22 cellular contexts compared by ENCODE assay signal in genomic region chr5:67536892-67537291, GRCh38.
DNase-seq lines count a peak whose midpoint lies in the region; ATAC-seq, FAIRE-seq and TF ChIP-seq lines count a peak whose summit lies in the region.
"Had no signal": no experiment of that assay in that cellular context is flagged by ENCODE, and none has a peak within 500 bp of the region (broad histone marks: within the 10 kb centered on the region; RNA-seq: fewer than 3 reads in every experiment).

No MANE protein-coding gene starts in this region.

- no peaks in the 10 kb centered on the region for H3K9me2 ChIP-seq in PC-3 (replicated peaks; ENCODE audit: low read length)

- intact Hi-C loops in HepG2 (cut with micrococcal nuclease; ENCODE audit: unreplicated experiment) (no loop called here), sigmoid colon (cut with DNase I) (loop anchor here (5.0 to 10.0 kb wide), 4 partner anchors 105 to 718 kb away; no protein-coding TSS in a partner anchor), PC-3 (cut with micrococcal nuclease) (no loop called here)

- H3K4me1 ChIP-seq in HepG2 (ENCODE audit: insufficient read depth, low read length) (0 out of 2 replicates have a peak, but pooled peaks cover 5% of the 10 kb centered on the region), sigmoid colon (peaks cover 0 to 39% (median 31%) of the 10 kb centered on the region in 4 donors), PC-3 (ENCODE audit: insufficient read depth, low read length) (no peaks in the 10 kb centered on the region)

- H3K36me3 ChIP-seq in HepG2 (replicated peaks in 1 of 2; ENCODE audit: control insufficient read depth in 1 of 2, insufficient read depth in 2 of 2, low read length in 2 of 2) = no peaks in the 10 kb centered on the region
- H3K36me3 ChIP-seq in sigmoid colon = no peaks in the 10 kb centered on the region
- no peaks in the 10 kb centered on the region for H3K36me3 ChIP-seq in PC-3 (ENCODE audit: low read depth, low read length)
- H3K36me3 ChIP-seq: pancreas had no signal

- TF ChIP-seq CTCF in coronary artery (IDR thresholded peaks at IDR 0.05) = no peak
- no peak for TF ChIP-seq CTCF in HepG2 (CRISPR knock-in tag; IDR thresholded peaks at IDR 0.05)
- TF ChIP-seq CTCF in sigmoid colon (IDR thresholded peaks at IDR 0.05) = no peak
- no peak for TF ChIP-seq CTCF in PC-3 (conservative IDR thresholded peaks at IDR 0.05; ENCODE audit: low read depth, low read length)

- H3K27ac Mint-ChIP-seq in T-cell = peak overlapping the region in 1 of 2 donors; percentile 20
- H3K27ac Mint-ChIP-seq: activated naive CD8-positive, alpha-beta T cell; activated T-cell treated with anti-CD3 and anti-CD28 coated beads, Interleukin-2, amount 50 U/mL, for 24 hours; brain; stimulated activated naive CD8-positive, alpha-beta T cell treated with anti-CD3 and anti-CD28 coated beads, Interleukin-15, amount 100 ng/mL, for 72 hours had no signal

- no peak for FAIRE-seq in HepG2 (lab: Jason Lieb, UNC)
- FAIRE-seq: G401.6, pancreas had no signal

- no peaks in the 10 kb centered on the region for H3K36me3 Mint-ChIP-seq in T-cell
- H3K36me3 Mint-ChIP-seq: activated naive CD8-positive, alpha-beta T cell; brain had no signal

- H2AFZ ChIP-seq in HepG2 (ENCODE audit: low read length) = no peak overlapping the region
- H2AFZ ChIP-seq in PC-3 (ENCODE audit: low read length) = no peak overlapping the region

- H3K4me3 Mint-ChIP-seq in T-cell = no peak overlapping the region
- H3K4me3 Mint-ChIP-seq: activated naive CD8-positive, alpha-beta T cell; activated T-cell treated with anti-CD3 and anti-CD28 coated beads, Interleukin-2, amount 50 U/mL, for 24 hours; stimulated activated naive CD8-positive, alpha-beta T cell treated with anti-CD3 and anti-CD28 coated beads, Interleukin-15, amount 100 ng/mL, for 72 hours had no signal

- no peaks in the 10 kb centered on the region for H3K9me3 Mint-ChIP-seq in T-cell
- H3K9me3 Mint-ChIP-seq: activated T-cell treated with anti-CD3 and anti-CD28 coated beads, Interleukin-2, amount 50 U/mL, for 24 hours; brain; stimulated activated naive CD8-positive, alpha-beta T cell treated with anti-CD3 and anti-CD28 coated beads, Interleukin-15, amount 100 ng/mL, for 72 hours had no signal

- 17% methylated on average over 3 of the region's 3 CpGs for WGBS in HepG2 (ENCODE audit: low lambda C conversion rate)
- 75% methylated on average over 3 of the region's 3 CpGs for WGBS in sigmoid colon, 2 donors

- no peaks in the 10 kb centered on the region for H3F3A ChIP-seq in PC-3 (ENCODE audit: low read length, unreplicated experiment)

- TF ChIP-seq RAD21 in HepG2 (CRISPR knock-in tag; IDR thresholded peaks at IDR 0.05) = no peak

- no peaks in the 10 kb centered on the region for H4K20me1 ChIP-seq in HepG2 (ENCODE audit: insufficient read depth, low read length)
- H4K20me1 ChIP-seq in PC-3 (ENCODE audit: low read length) = no peaks in the 10 kb centered on the region

- peak; percentile 4 for DNase-seq in EH (ENCODE audit: low read depth)
- DNase-seq in coronary artery (ENCODE audit: low spot score) = no peak
- DNase-seq in HepG2 (ENCODE audit: low spot score) = no peak
- DNase-seq in sigmoid colon = no peak
- no peak for DNase-seq in T-cell
- no peak for DNase-seq in caudate nucleus (lab: John Stamatoyannopoulos, UW)
- DNase-seq in PC-3 = no peak
- no peak for DNase-seq in stimulated activated CD4-positive, alpha-beta T cell treated with anti-CD3 and anti-CD28 coated beads, Interleukin-4, amount 100 ng/mL, for 1 hour
- DNase-seq: activated CD4-positive, alpha-beta T cell treated with anti-CD3 and anti-CD28 coated beads, Interleukin-2, amount 50 U/mL, for 48 hours; activated T-cell treated with anti-CD3 and anti-CD28 coated beads, Interleukin-2, amount 50 U/mL, for 24 hours; COR-L47; dorsolateral prefrontal cortex; Karpas-422; kidney glomerular epithelial cell; NCI-H1436; NCI-H226; pancreas; stimulated activated naive CD8-positive, alpha-beta T cell treated with anti-CD3 and anti-CD28 coated beads, Interleukin-15, amount 100 ng/mL, for 72 hours had no signal

- TF ChIP-seq POLR2A in HepG2 (IDR thresholded peaks at IDR 0.05; ENCODE audit: insufficient read depth in 1 of 2, low read depth in 2 of 2, low read length in 2 of 2) (no peak), sigmoid colon (IDR thresholded peaks at IDR 0.05) (no peak)

- POLR2A ChIA-PET in HepG2 (lab: Yijun Ruan, JAX) (interaction anchor here (0.9 kb wide), 1 partner anchor 70 kb away, joined by 3 read pairs; no protein-coding TSS in a partner anchor), T-cell (lab: Charles Lee) (no interaction called here), PC-3 (lab: Charles Lee; ENCODE audit: unreplicated experiment) (no interaction called here)

- CTCF ChIA-PET in HepG2 (lab: Yijun Ruan, JAX; ENCODE audit: low intra/inter-chr PET ratio, low total read pairs) = no interaction called here
- CTCF ChIA-PET in T-cell (lab: Charles Lee) = no interaction called here
- CTCF ChIA-PET in PC-3 (lab: Charles Lee) = no interaction called here

- H3K27me3 ChIP-seq in HepG2 (ENCODE audit: control insufficient read depth in 1 of 2, insufficient read depth in 2 of 2, low read length in 2 of 2) = no peaks in the 10 kb centered on the region
- no peaks in the 10 kb centered on the region for H3K27me3 ChIP-seq in sigmoid colon
- 0 out of 2 replicates have a peak, but pooled peaks cover 3% of the 10 kb centered on the region for H3K27me3 ChIP-seq in PC-3 (ENCODE audit: low read length)
- H3K27me3 ChIP-seq: dorsolateral prefrontal cortex, pancreas had no signal

- in situ Hi-C loops in HepG2 (cut with HindIII; ENCODE audit: extremely low pct_ligation_motif_present, low pct_unique_long_range_greater_than_20kb) = no loop called here

- no peak overlapping the region for H3K9ac ChIP-seq in HepG2 (ENCODE audit: insufficient read depth, low read depth, low read length)
- H3K9ac ChIP-seq in PC-3 (ENCODE audit: low read length) = no peak overlapping the region

- no peak for ATAC-seq in HepG2
- ATAC-seq in T-cell (replicated peaks in 1 of 4) = no peak
- no peak for ATAC-seq in PC-3
- ATAC-seq: esophagus mucosa; pancreas; stimulated activated naive CD8-positive, alpha-beta T cell treated with anti-CD3 and anti-CD28 coated beads, Interleukin-15, amount 100 ng/mL, for 72 hours had no signal

- H3K4me2 ChIP-seq in HepG2 (ENCODE audit: low read depth, low read length) (no peak overlapping the region), PC-3 (ENCODE audit: low read length) (no peak overlapping the region)

- H3K27ac ChIP-seq in coronary artery (no peak overlapping the region), HepG2 (ENCODE audit: extremely low read length, insufficient read depth, low read length) (no peak overlapping the region), sigmoid colon (peak overlapping the region; percentile 73 to 85 (median 84)), caudate nucleus (ENCODE audit: low read depth, low read length) (no peak overlapping the region), PC-3 (ENCODE audit: low read length) (no peak overlapping the region)
- H3K27ac ChIP-seq: pancreas had no signal

- no peaks in the 10 kb centered on the region for H3K27me3 Mint-ChIP-seq in T-cell
- H3K27me3 Mint-ChIP-seq: activated naive CD8-positive, alpha-beta T cell; activated T-cell treated with anti-CD3 and anti-CD28 coated beads, Interleukin-2, amount 50 U/mL, for 24 hours; stimulated activated naive CD8-positive, alpha-beta T cell treated with anti-CD3 and anti-CD28 coated beads, Interleukin-15, amount 100 ng/mL, for 72 hours had no signal

- peak overlapping the region; percentile 49 for H3K4me3 ChIP-seq in coronary artery
- no peak overlapping the region for H3K4me3 ChIP-seq in HepG2 (replicated peaks in 1 of 3; ENCODE audit: insufficient read depth in 1 of 3, low read depth in 2 of 3, low read length in 3 of 3)
- peak overlapping the region in 1 of 4 donors; percentile 27 for H3K4me3 ChIP-seq in sigmoid colon
- H3K4me3 ChIP-seq in PC-3 (ENCODE audit: low read length) = no peak overlapping the region
- H3K4me3 ChIP-seq: pancreas had no signal

- H3K9me3 ChIP-seq in HepG2 (ENCODE audit: low read length) (no peaks in the 10 kb centered on the region), sigmoid colon (no peaks in the 10 kb centered on the region), PC-3 (ENCODE audit: low read length) (no peaks in the 10 kb centered on the region)
- H3K9me3 ChIP-seq: pancreas had no signal

- TF ChIP-seq EP300 in HepG2 (IDR thresholded peaks at IDR 0.05; ENCODE audit: low read depth in 2 of 2, low read length in 2 of 2) (no peak), HepG2 (CRISPR knock-in tag; IDR thresholded peaks at IDR 0.05; ENCODE audit: borderline replicate concordance) (no peak), sigmoid colon (IDR thresholded peaks at IDR 0.05) (no peak)

- peaks cover 2 to 4% (median 3%) of the 10 kb centered on the region in 3 donors for H3K4me1 Mint-ChIP-seq in T-cell
- H3K4me1 Mint-ChIP-seq: brain; stimulated activated naive CD8-positive, alpha-beta T cell treated with anti-CD3 and anti-CD28 coated beads, Interleukin-15, amount 100 ng/mL, for 72 hours had no signal

- H3K79me2 ChIP-seq in HepG2 (ENCODE audit: insufficient read depth, low read length) (no peaks in the 10 kb centered on the region), PC-3 (ENCODE audit: low read length) (no peaks in the 10 kb centered on the region)

- BruUV-seq in HepG2 (replicated peaks; lab: Mats Ljungman, UMichigan) (no TSS peak), PC-3 (replicated peaks; lab: Mats Ljungman, UMichigan) (no TSS peak)

TF ChIP-seq in HepG2, 621 proteins besides CTCF, POLR2A, EP300 and RAD21 (continues in another document):
- TF ChIP-seq ZNF512B (CRISPR knock-in tag; IDR thresholded peaks at IDR 0.05; ENCODE audit: borderline replicate concordance) (no peak), RXRB (CRISPR knock-in tag; IDR thresholded peaks at IDR 0.05; ENCODE audit: borderline replicate concordance) (no peak), BCL6 (CRISPR knock-in tag; IDR thresholded peaks at IDR 0.05) (peak; percentile 54; the same call in 1 of the 2 replicates)

Comparison
In these comparisons a context has a peak if more than half of its experiments do, and no peak if none do; other contexts are left out.
1. H3K27ac ChIP-seq: peak in sigmoid colon (4 of 4); none in coronary artery (0 of 2), HepG2 (single experiment), caudate nucleus (single experiment) and PC-3 (single experiment).